ENCODE assay signal across 8 cellular contexts in genomic region chr18:3129053-3129864, GRCh38.
DNase-seq lines count a peak whose midpoint lies in the region; ATAC-seq and TF ChIP-seq lines count a peak whose summit lies in the region.

No MANE protein-coding gene starts in this region.

- H3K9me3 Mint-ChIP-seq in endodermal cell: peaks cover 4% of the 10 kb centered on the region
- H3K9me3 Mint-ChIP-seq in mesothelial cell of epicardium: peaks cover 9% of the 10 kb centered on the region

- no peak overlapping the region for H3K27ac Mint-ChIP-seq in endodermal cell
- peak overlapping the region; percentile 11 for H3K27ac Mint-ChIP-seq in mesothelial cell of epicardium

- H3K36me3 ChIP-seq in BE2C: no peaks in the 10 kb centered on the region
- H3K36me3 ChIP-seq in endodermal cell (ENCODE audit: control insufficient read depth, insufficient read depth, low read length): no peaks in the 10 kb centered on the region

- H3K4me3 Mint-ChIP-seq in endodermal cell: no peak overlapping the region
- H3K4me3 Mint-ChIP-seq in mesothelial cell of epicardium: no peak overlapping the region

- H3K4me1 ChIP-seq in BE2C (no peaks in the 10 kb centered on the region), endodermal cell (ENCODE audit: control insufficient read depth, insufficient read depth, low read length) (peaks cover 10% of the 10 kb centered on the region)

- H3K4me3 ChIP-seq in BE2C (ENCODE audit: low read depth, low read length) (no peak overlapping the region), endodermal cell (ENCODE audit: low read length) (no peak overlapping the region)

- 32% methylated on average over 16 of the region's 16 CpGs; no CpG with 5 or more reads in 1 of the 2 experiments for WGBS in endodermal cell (ENCODE audit: insufficient coverage in 1 of 2, insufficient read length in 1 of 2), 2 experiments

- H3K9me3 ChIP-seq in BE2C (no peaks in the 10 kb centered on the region), endodermal cell (ENCODE audit: control insufficient read depth, low read length) (peaks cover 5% of the 10 kb centered on the region)

- H3K27me3 Mint-ChIP-seq in endodermal cell (ENCODE audit: insufficient read depth) (no peaks in the 10 kb centered on the region), mesothelial cell of epicardium (ENCODE audit: low read depth) (no peaks in the 10 kb centered on the region)

- DNase-seq in BE2C: peak; percentile 72
- DNase-seq in NOMO-1 treated with dmso at 0.1 percent for 144 hours (lab: John Stamatoyannopoulos, UW; ENCODE audit: unreplicated experiment): peak; percentile 62
- DNase-seq in activated CD8-positive, alpha-beta memory T cell treated with anti-CD3 and anti-CD28 coated beads for 48 hours (ENCODE audit: low read depth in 2 of 3, low spot score in 2 of 3): peak; percentile 27 to 58 (median 48)
- DNase-seq in endodermal cell: peak; percentile 94
- peak; percentile 71 to 86 for DNase-seq in mesothelial cell of epicardium (ENCODE audit: low spot score in 2 of 2, unreplicated experiment in 2 of 2)
- DNase-seq in stimulated activated CD8-positive, alpha-beta memory T cell treated with anti-CD3 and anti-CD28 coated beads, Interleukin-2, amount 100 ng/mL, for 48 hours (ENCODE audit: low read depth in 2 of 2): peak; percentile 64 to 76

- no peak overlapping the region for H3K27ac ChIP-seq in endodermal cell (ENCODE audit: low read depth, low read length)

- H3K36me3 Mint-ChIP-seq in endodermal cell (ENCODE audit: low read depth): no peaks in the 10 kb centered on the region
- peaks cover 6% of the 10 kb centered on the region for H3K36me3 Mint-ChIP-seq in mesothelial cell of epicardium

- H3K27me3 ChIP-seq in BE2C (no peaks in the 10 kb centered on the region), endodermal cell (ENCODE audit: control insufficient read depth, insufficient read depth, low read length, poor library complexity, severe bottlenecking) (no peaks in the 10 kb centered on the region)

- peak; percentile 79 for TF ChIP-seq CTCF in BE2C (IDR thresholded peaks at IDR 0.05; ENCODE audit: low read depth, low read length)
- TF ChIP-seq CTCF in endodermal cell (conservative IDR thresholded peaks at IDR 0.05): peak; percentile 98
- TF ChIP-seq CTCF in mesothelial cell of epicardium (IDR thresholded peaks at IDR 0.05; ENCODE audit: unreplicated experiment): peak; percentile 79

- H3K4me1 Mint-ChIP-seq in endodermal cell (peaks cover 11% of the 10 kb centered on the region), mesothelial cell of epicardium (peaks cover 16% of the 10 kb centered on the region)

- no peak overlapping the region for H3K9ac ChIP-seq in endodermal cell (ENCODE audit: extremely low read depth, low read length, poor library complexity, severe bottlenecking)

- peak; percentile 89 for ATAC-seq in GM19043 (IDR thresholded peaks at IDR 0.05; ENCODE audit: low read depth, unreplicated experiment)
- ATAC-seq in HG03342 (IDR thresholded peaks at IDR 0.05; ENCODE audit: unreplicated experiment): peak; percentile 97
